16 cellular contexts compared by ENCODE assay signal in the genomic region with DNA sequence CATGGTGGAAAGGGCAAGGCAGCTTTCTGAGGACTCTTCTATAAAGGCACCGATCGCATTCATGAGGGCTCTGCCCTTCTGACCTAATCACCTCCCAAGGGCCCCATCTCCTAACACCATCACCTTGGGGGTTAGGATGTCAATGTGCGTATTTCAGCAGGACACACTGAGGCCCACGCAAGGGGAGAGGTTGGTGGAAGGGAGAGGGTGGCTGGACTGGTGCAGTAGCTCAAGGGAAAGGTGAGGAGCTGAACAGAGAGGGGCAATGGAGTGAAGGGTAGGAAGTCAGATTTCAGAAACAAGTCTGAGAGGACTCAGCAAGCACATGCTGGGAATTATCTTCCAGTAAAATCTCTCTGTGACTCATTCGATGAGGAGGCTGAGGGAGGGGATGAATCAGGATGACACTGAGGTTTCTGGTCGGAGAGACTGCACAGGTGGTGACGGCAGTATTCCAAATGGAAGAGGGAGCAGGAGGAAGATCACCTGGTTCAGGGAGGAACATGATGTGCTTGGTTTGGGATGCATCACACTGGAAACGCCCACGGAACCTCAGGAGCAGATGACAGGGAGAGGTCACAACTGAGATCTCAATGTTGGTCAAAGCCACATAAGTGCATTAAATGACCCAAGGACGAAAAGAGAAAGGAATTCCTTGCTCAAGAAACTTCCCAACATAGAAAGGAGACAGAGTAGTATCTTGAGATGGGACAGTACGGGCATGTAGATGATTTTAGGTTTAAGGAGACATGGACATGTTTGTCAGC.
DNase-seq lines count a peak whose midpoint lies in the region; ATAC-seq and TF ChIP-seq lines count a peak whose summit lies in the region.
"Had no signal": no experiment of that assay in that cellular context is flagged by ENCODE, and none has a peak within 500 bp of the region (broad histone marks: within the 10 kb centered on the region; RNA-seq: fewer than 3 reads in every experiment).

No MANE protein-coding gene starts in this region.

- H3K4me1 ChIP-seq in adipocyte (ENCODE audit: control insufficient read depth, insufficient read depth, low read length) (no peaks in the 10 kb centered on the region), mesenchymal stem cell (ENCODE audit: control insufficient read depth, insufficient read depth, low read depth, low read length) (no peaks in the 10 kb centered on the region)
- H3K4me1 ChIP-seq: BE2C had no signal

- DNase-seq in AG10803 (ENCODE audit: low read depth) (peak; percentile 1), HT-29 (ENCODE audit: low spot score) (peak; percentile 15), adipocyte (ENCODE audit: low read depth) (peak; percentile 44), mesenchymal stem cell (peak; percentile 17), NCI-H2029 (lab: John Stamatoyannopoulos, UW) (no peak), pons (ENCODE audit: low spot score) (no peak)
- DNase-seq in activated naive CD4-positive, alpha-beta T cell (lab: John Stamatoyannopoulos, UW), result no peak
- DNase-seq: activated CD4-positive, CD25-positive, alpha-beta regulatory T cell treated with anti-CD3 and anti-CD28 coated beads, Interleukin-2, amount 50 U/mL, for 72 hours; activated CD8-positive, alpha-beta memory T cell treated with anti-CD3 and anti-CD28 coated beads, Interleukin-2, amount 50 U/mL, for 48 hours; activated naive CD8-positive, alpha-beta T cell treated with anti-CD3 and anti-CD28 coated beads for 36 hours; BE2C; hippocampal formation; NCI-H1436; NCI-H524; nephron progenitor cell had no signal

- no peak overlapping the region for H3K4me3 ChIP-seq in AG10803 (ENCODE audit: low read length)
- H3K4me3 ChIP-seq in adipocyte (ENCODE audit: low read length), result no peak overlapping the region
- no peak overlapping the region for H3K4me3 ChIP-seq in mesenchymal stem cell (ENCODE audit: insufficient read depth in 1 of 2, low read depth in 1 of 2, low read length in 2 of 2)

- no peak for TF ChIP-seq CTCF in AG10803 (conservative IDR thresholded peaks at IDR 0.05; ENCODE audit: low read length)

- H2AFZ ChIP-seq in mesenchymal stem cell (ENCODE audit: low read depth, low read length), result no peak overlapping the region

- no peak overlapping the region for H2BK15ac ChIP-seq in mesenchymal stem cell (ENCODE audit: low read depth, poor library complexity, severe bottlenecking)

- no peak overlapping the region for H3K4ac ChIP-seq in mesenchymal stem cell (ENCODE audit: low read depth in 1 of 2, low read length in 2 of 2)

- H3K4me2 ChIP-seq in mesenchymal stem cell (ENCODE audit: low read length, poor library complexity, severe bottlenecking), result no peak overlapping the region

- H3K9ac ChIP-seq in adipocyte (ENCODE audit: low read length) (no peak overlapping the region), mesenchymal stem cell (ENCODE audit: low read length) (no peak overlapping the region)

- no peaks in the 10 kb centered on the region for H3K79me1 ChIP-seq in mesenchymal stem cell (replicated peaks; ENCODE audit: low read length, poor library complexity, severe bottlenecking)

- no peak overlapping the region for H2BK5ac ChIP-seq in mesenchymal stem cell (ENCODE audit: low read depth, low read length, poor library complexity, severe bottlenecking)

- H4K8ac ChIP-seq in mesenchymal stem cell (ENCODE audit: low read length), result no peak overlapping the region

- no peak overlapping the region for H3K27ac ChIP-seq in mesenchymal stem cell (ENCODE audit: low read length, poor library complexity, severe bottlenecking)

- ATAC-seq in GM19467 (IDR thresholded peaks at IDR 0.05; ENCODE audit: unreplicated experiment), result no peak

- H3K36me3 ChIP-seq in adipocyte (ENCODE audit: control insufficient read depth, insufficient read depth, low read length, severe bottlenecking), result no peaks in the 10 kb centered on the region
- no peaks in the 10 kb centered on the region for H3K36me3 ChIP-seq in mesenchymal stem cell (ENCODE audit: control insufficient read depth in 1 of 2, insufficient read depth in 2 of 2, low read depth in 1 of 2, low read length in 2 of 2)
- H3K36me3 ChIP-seq: BE2C had no signal

- no peak overlapping the region for H4K91ac ChIP-seq in mesenchymal stem cell (ENCODE audit: low read length)

- no peaks in the 10 kb centered on the region for H3K9me3 ChIP-seq in adipocyte (ENCODE audit: control insufficient read depth, low read length)
- no peaks in the 10 kb centered on the region for H3K9me3 ChIP-seq in mesenchymal stem cell (ENCODE audit: control insufficient read depth, low read length)
- H3K9me3 ChIP-seq: BE2C had no signal

- no peak overlapping the region for H3K14ac ChIP-seq in mesenchymal stem cell (ENCODE audit: low read length in 2 of 2)

- WGBS in mesenchymal stem cell, result 78% methylated on average over 11 of the region's 11 CpGs

- H2BK120ac ChIP-seq in mesenchymal stem cell (ENCODE audit: low read depth, low read length), result no peak overlapping the region

- H2BK12ac ChIP-seq in mesenchymal stem cell (ENCODE audit: low read length in 2 of 2), result no peak overlapping the region

- H3K18ac ChIP-seq in mesenchymal stem cell (ENCODE audit: low read depth in 1 of 2, low read length in 2 of 2), result no peak overlapping the region

- no peak overlapping the region for H2AK5ac ChIP-seq in mesenchymal stem cell (ENCODE audit: low read length, severe bottlenecking)

- H3K27me3 ChIP-seq in adipocyte (replicated peaks; ENCODE audit: control insufficient read depth, insufficient read depth, low read length) (no peaks in the 10 kb centered on the region), mesenchymal stem cell (ENCODE audit: control insufficient read depth in 1 of 2, insufficient read depth in 1 of 2, low read length in 2 of 2) (no peaks in the 10 kb centered on the region)
- H3K27me3 ChIP-seq: BE2C had no signal

- no peak overlapping the region for H3K23ac ChIP-seq in mesenchymal stem cell (ENCODE audit: low read length in 2 of 2)

Comparison
In these comparisons a context has a peak if more than half of its experiments do, and no peak if none do; other contexts are left out.
1. DNase-seq: peak in AG10803 (single experiment), HT-29 (single experiment), adipocyte (single experiment) and mesenchymal stem cell (single experiment); none in activated naive CD4-positive, alpha-beta T cell (0 of 4), NCI-H2029 (single experiment) and pons (single experiment).